Comparison of ENCODE assay signal across 17 cellular contexts in the genomic region with DNA sequence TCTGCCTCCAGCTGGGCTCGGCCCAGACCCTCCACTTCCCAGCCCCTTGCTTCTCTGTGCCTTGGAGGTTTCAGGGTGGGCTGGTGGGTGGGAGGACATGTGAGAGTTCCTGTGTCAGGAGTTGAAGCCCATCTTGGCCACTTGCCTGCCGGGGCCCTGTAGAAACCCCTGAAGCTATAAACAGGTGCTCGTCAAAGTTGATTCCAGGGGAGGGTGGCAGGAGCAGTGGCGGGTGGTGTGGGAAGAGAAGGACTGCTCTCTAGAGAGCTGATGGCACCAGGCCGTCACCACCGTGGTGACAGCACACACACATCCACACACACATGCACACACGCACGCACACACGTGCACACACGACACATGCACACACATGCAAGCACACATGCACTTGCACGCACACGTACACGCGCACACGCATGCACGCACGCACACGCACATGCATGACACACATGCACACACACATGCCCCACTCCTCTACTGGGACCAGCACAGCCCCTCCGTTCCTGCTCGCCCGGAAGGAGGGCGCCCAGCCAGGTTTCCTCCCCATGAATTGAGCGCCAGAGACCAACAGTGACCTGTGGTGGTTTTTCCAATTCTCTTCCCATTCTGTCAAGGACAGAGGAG. TPM values are rescaled to one million over a fixed set of nuclear protein-coding genes. Genes with fewer than 3 reads are reported as not detected.
DNase-seq lines count a peak whose midpoint lies in the region; ATAC-seq and TF ChIP-seq lines count a peak whose summit lies in the region.
"Had no signal": no experiment of that assay in that cellular context is flagged by ENCODE, and none has a peak within 500 bp of the region (broad histone marks: within the 10 kb centered on the region; RNA-seq: fewer than 3 reads in every experiment).

No MANE protein-coding gene starts in this region.

- peaks cover 28% of the 10 kb centered on the region for H3K4me1 ChIP-seq in OCI-LY1 (ENCODE audit: insufficient read depth, low read length, severe bottlenecking)
- H3K4me1 ChIP-seq in right atrium auricular region = peaks cover 0 to 9% of the 10 kb centered on the region in 2 donors

- peak overlapping the region; percentile 37 for H3K27ac Mint-ChIP-seq in stimulated activated naive B cell treated with anti-CD40 and anti-IgM and Interleukin-4, amounts not matched to agents 10 μg/mL and 1 μg/mL and 100 μg/mL, for 72 hours
- H3K27ac Mint-ChIP-seq in activated CD4-positive, alpha-beta T cell treated with anti-CD3 and anti-CD28 coated beads for 36 hours = no peak overlapping the region
- H3K27ac Mint-ChIP-seq: type B pancreatic cell had no signal

- POLR2A ChIA-PET in activated CD4-positive, alpha-beta T cell treated with anti-CD3 and anti-CD28 coated beads for 36 hours (lab: Charles Lee) = no interaction called here

- no peak overlapping the region; the same call in 1 of the 2 replicates for H3K9ac ChIP-seq in OCI-LY1 (ENCODE audit: low read length)

- H3K9me2 ChIP-seq in OCI-LY1 (ENCODE audit: low read depth, low read length) = no peaks in the 10 kb centered on the region

- H3K9me3 Mint-ChIP-seq in stimulated activated naive B cell treated with anti-CD40 and anti-IgM and Interleukin-4, amounts not matched to agents 10 μg/mL and 1 μg/mL and 100 μg/mL, for 72 hours = no peaks in the 10 kb centered on the region
- no peaks in the 10 kb centered on the region for H3K9me3 Mint-ChIP-seq in activated CD4-positive, alpha-beta T cell treated with anti-CD3 and anti-CD28 coated beads for 36 hours (ENCODE audit: low read depth)
- H3K9me3 Mint-ChIP-seq: activated naive CD4-positive, alpha-beta T cell treated with anti-CD3 and anti-CD28 coated beads, Interleukin-2, amount 50 U/mL, for 72 hours; type B pancreatic cell had no signal

- peaks cover 8 to 13% of the 10 kb centered on the region in 2 donors for H3K36me3 Mint-ChIP-seq in stimulated activated naive B cell treated with anti-CD40 and anti-IgM and Interleukin-4, amounts not matched to agents 10 μg/mL and 1 μg/mL and 100 μg/mL, for 72 hours
- no peaks in the 10 kb centered on the region for H3K36me3 Mint-ChIP-seq in activated CD4-positive, alpha-beta T cell treated with anti-CD3 and anti-CD28 coated beads for 36 hours (ENCODE audit: low read depth)
- H3K36me3 Mint-ChIP-seq: activated naive CD4-positive, alpha-beta T cell treated with anti-CD3 and anti-CD28 coated beads, Interleukin-2, amount 50 U/mL, for 72 hours; type B pancreatic cell had no signal

- H3K79me2 ChIP-seq in OCI-LY1 (ENCODE audit: insufficient read depth, low read length) = no peaks in the 10 kb centered on the region

- no peaks in the 10 kb centered on the region for H3F3A ChIP-seq in OCI-LY1 (ENCODE audit: insufficient read depth, low read length)

- H3K4me3 Mint-ChIP-seq in stimulated activated naive B cell treated with anti-CD40 and anti-IgM and Interleukin-4, amounts not matched to agents 10 μg/mL and 1 μg/mL and 100 μg/mL, for 72 hours = no peak overlapping the region
- no peak overlapping the region for H3K4me3 Mint-ChIP-seq in activated CD4-positive, alpha-beta T cell treated with anti-CD3 and anti-CD28 coated beads for 36 hours
- H3K4me3 Mint-ChIP-seq: type B pancreatic cell had no signal

- H3K4me1 Mint-ChIP-seq in stimulated activated naive B cell treated with anti-CD40 and anti-IgM and Interleukin-4, amounts not matched to agents 10 μg/mL and 1 μg/mL and 100 μg/mL, for 72 hours = peaks cover 21 to 45% of the 10 kb centered on the region in 2 donors
- peaks cover 5% of the 10 kb centered on the region for H3K4me1 Mint-ChIP-seq in activated CD4-positive, alpha-beta T cell treated with anti-CD3 and anti-CD28 coated beads for 36 hours

- ATAC-seq in stimulated activated naive B cell treated with anti-CD40 and anti-IgM and Interleukin-4, amounts not matched to agents 10 μg/mL and 1 μg/mL and 100 μg/mL, for 72 hours (replicated peaks) = no peak
- ATAC-seq in activated CD4-positive, alpha-beta T cell treated with anti-CD3 and anti-CD28 coated beads for 36 hours = no peak
- ATAC-seq: activated naive CD4-positive, alpha-beta T cell treated with anti-CD3 and anti-CD28 coated beads, Interleukin-2, amount 50 U/mL, for 72 hours had no signal

- H3K9me3 ChIP-seq in OCI-LY1 (ENCODE audit: low read length) (no peaks in the 10 kb centered on the region), right atrium auricular region (no peaks in the 10 kb centered on the region)

- H3K36me3 ChIP-seq in OCI-LY1 (ENCODE audit: insufficient read depth, low read length) = no peaks in the 10 kb centered on the region
- no peaks in the 10 kb centered on the region for H3K36me3 ChIP-seq in right atrium auricular region

- H3K27ac ChIP-seq in OCI-LY1 (ENCODE audit: low read depth, low read length, poor library complexity, severe bottlenecking) = peak overlapping the region; percentile 56
- H3K27ac ChIP-seq in right atrium auricular region = peak overlapping the region; percentile 56 to 66
- H3K27ac ChIP-seq: C4-2B, PC-9 had no signal

- H3K27me3 ChIP-seq in OCI-LY1 (ENCODE audit: insufficient read depth, low read length) (no peaks in the 10 kb centered on the region), right atrium auricular region (no peaks in the 10 kb centered on the region)

- H2AFZ ChIP-seq in OCI-LY1 (ENCODE audit: low read length) = no peak overlapping the region
- H2AFZ ChIP-seq: PC-9 had no signal

- no peak for TF ChIP-seq CTCF in OCI-LY1 (IDR thresholded peaks at IDR 0.05; ENCODE audit: low read length)
- no peak for TF ChIP-seq CTCF in right atrium auricular region (IDR thresholded peaks at IDR 0.05)

- no peaks in the 10 kb centered on the region for H3K27me3 Mint-ChIP-seq in stimulated activated naive B cell treated with anti-CD40 and anti-IgM and Interleukin-4, amounts not matched to agents 10 μg/mL and 1 μg/mL and 100 μg/mL, for 72 hours
- no peaks in the 10 kb centered on the region for H3K27me3 Mint-ChIP-seq in activated CD4-positive, alpha-beta T cell treated with anti-CD3 and anti-CD28 coated beads for 36 hours
- H3K27me3 Mint-ChIP-seq: type B pancreatic cell had no signal

- H3K4me2 ChIP-seq in OCI-LY1 (ENCODE audit: low read length) = peak overlapping the region; percentile 43; the same call in 1 of the 2 replicates
- H3K4me2 ChIP-seq: PC-9 had no signal

- CTCF ChIA-PET in activated CD4-positive, alpha-beta T cell treated with anti-CD3 and anti-CD28 coated beads for 36 hours (lab: Charles Lee) = no interaction called here

- H3K4me3 ChIP-seq in OCI-LY1 (ENCODE audit: low read depth, low read length, poor library complexity, severe bottlenecking) (no peak overlapping the region), right atrium auricular region (no peak overlapping the region)
- H3K4me3 ChIP-seq: PC-9, skin epidermis had no signal

- intact Hi-C loops in activated CD4-positive, alpha-beta T cell treated with anti-CD3 and anti-CD28 coated beads for 36 hours (cut with DNase I, micrococcal nuclease) = no loop called here

- DNase-seq in NCI-H524 (lab: John Stamatoyannopoulos, UW) (peak; percentile 49 to 71), NCI-H524 treated with DMSO at 0.1 percent for 48 hours (lab: John Stamatoyannopoulos, UW) (no peak), right atrium auricular region (ENCODE audit: low spot score) (no peak), NCI-H2227 (lab: John Stamatoyannopoulos, UW; ENCODE audit: unreplicated experiment) (no peak), DMS114 treated with DMSO at 0.1 percent for 48 hours (lab: John Stamatoyannopoulos, UW; ENCODE audit: unreplicated experiment) (no peak)
- DNase-seq in stimulated activated naive B cell treated with anti-CD40 and anti-IgM and Interleukin-4, amounts not matched to agents 10 μg/mL and 1 μg/mL and 100 μg/mL, for 72 hours = no peak
- no peak for DNase-seq in activated CD4-positive, alpha-beta T cell treated with anti-CD3 and anti-CD28 coated beads for 36 hours
- DNase-seq: 8988T; activated T-cell treated with anti-CD3 and anti-CD28 coated beads, Interleukin-2, amount 50 U/mL, for 1 hour; DMS79 treated with DMSO at 0.1 percent for 48 hours; NCI-H1048; PC-9 had no signal

- H4K20me1 ChIP-seq in OCI-LY1 (ENCODE audit: insufficient read depth, low read length) = no peaks in the 10 kb centered on the region

RNA-seq across cellular contexts. Expression of a gene that starts 56.3 kb away (rescaled TPM):
- total RNA-seq in right atrium auricular region = 10 to 100 TPM; 16.4 to 29.8 TPM
- total RNA-seq in activated CD4-positive, alpha-beta T cell treated with anti-CD3 and anti-CD28 coated beads for 36 hours = not detected
- total RNA-seq: activated naive CD4-positive, alpha-beta T cell treated with anti-CD3 and anti-CD28 coated beads, Interleukin-2, amount 50 U/mL, for 72 hours had no signal

Comparison
In these comparisons a context has a peak if more than half of its experiments do, and no peak if none do; other contexts are left out.
1. DNase-seq: peak in NCI-H524 (2 of 2); none in NCI-H524 treated with DMSO at 0.1 percent for 48 hours (single experiment), right atrium auricular region (single experiment), stimulated activated naive B cell treated with anti-CD40 and anti-IgM and Interleukin-4, amounts not matched to agents 10 μg/mL and 1 μg/mL and 100 μg/mL, for 72 hours (single experiment), NCI-H2227 (single experiment), DMS114 treated with DMSO at 0.1 percent for 48 hours (single experiment) and activated CD4-positive, alpha-beta T cell treated with anti-CD3 and anti-CD28 coated beads for 36 hours (single experiment).
2. RNA of a gene that starts 56.3 kb away (total RNA-seq): 16.4 to 29.8 TPM in right atrium auricular region; not detected in activated CD4-positive, alpha-beta T cell treated with anti-CD3 and anti-CD28 coated beads for 36 hours; every median in the first group is over 10 times any median in the second.